ENCODE assay signal across 9 cellular contexts in the genomic region with DNA sequence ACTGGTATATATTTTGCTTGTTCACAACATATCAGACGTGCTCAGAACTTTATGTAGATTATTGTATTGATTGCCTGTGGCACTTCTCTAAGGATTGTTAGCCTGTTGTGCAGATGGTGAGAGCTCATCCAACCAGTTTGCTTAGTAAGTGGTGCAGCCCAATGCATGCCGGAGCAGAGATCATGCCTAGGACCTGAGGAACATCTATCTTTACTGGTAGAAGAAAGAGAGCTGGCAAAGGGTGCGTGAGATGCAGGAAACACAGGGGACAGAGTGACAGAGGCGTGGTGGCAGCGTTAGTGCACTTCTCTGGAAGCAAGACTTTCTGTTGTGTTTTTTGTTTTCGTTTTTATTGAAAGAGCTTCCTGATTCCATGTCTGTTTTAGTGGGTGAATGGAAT. TPM values are rescaled to one million over a fixed set of nuclear protein-coding genes. Genes with fewer than 3 reads are reported as not detected.
DNase-seq lines count a peak whose midpoint lies in the region; ATAC-seq and TF ChIP-seq lines count a peak whose summit lies in the region.
"Had no signal": no experiment of that assay in that cellular context is flagged by ENCODE, and none has a peak within 500 bp of the region (broad histone marks: within the 10 kb centered on the region; RNA-seq: fewer than 3 reads in every experiment).

No MANE protein-coding gene starts in this region.

- no peak overlapping the region for H3K4me3 ChIP-seq in LNCaP clone FGC (ENCODE audit: low read depth, low read length)

- peak overlapping the region; percentile 85 for H3K4me3 Mint-ChIP-seq in activated naive CD8-positive, alpha-beta T cell
- H3K4me3 Mint-ChIP-seq in natural killer cell: peak overlapping the region; percentile 89

- H3K27ac Mint-ChIP-seq in activated naive CD8-positive, alpha-beta T cell: peak overlapping the region; percentile 97
- peak overlapping the region; percentile 77 to 84 for H3K27ac Mint-ChIP-seq in natural killer cell

- peaks cover 6% of the 10 kb centered on the region for H3K36me3 Mint-ChIP-seq in activated naive CD8-positive, alpha-beta T cell
- peaks cover 13% of the 10 kb centered on the region for H3K36me3 Mint-ChIP-seq in natural killer cell

- peak; percentile 21 for DNase-seq in NCI-H146 (lab: John Stamatoyannopoulos, UW)
- DNase-seq in NCI-H146 treated with DMSO at 0.1 percent for 48 hours (lab: John Stamatoyannopoulos, UW; ENCODE audit: unreplicated experiment): no peak
- peak; percentile 44 for DNase-seq in LNCaP clone FGC (ENCODE audit: low read depth)
- no peak for DNase-seq in natural killer cell
- no peak for DNase-seq in NCI-H2196 (lab: John Stamatoyannopoulos, UW; ENCODE audit: unreplicated experiment)
- DNase-seq: GOT3 had no signal

- H3K4me1 Mint-ChIP-seq in activated naive CD8-positive, alpha-beta T cell (ENCODE audit: low read depth): peaks cover 67% of the 10 kb centered on the region
- peaks cover 66 to 79% of the 10 kb centered on the region in 2 donors for H3K4me1 Mint-ChIP-seq in natural killer cell

- no peaks in the 10 kb centered on the region for H3K9me3 Mint-ChIP-seq in activated naive CD8-positive, alpha-beta T cell (ENCODE audit: low read depth)
- H3K9me3 Mint-ChIP-seq in natural killer cell: no peaks in the 10 kb centered on the region

- H3K27me3 Mint-ChIP-seq in activated naive CD8-positive, alpha-beta T cell: no peaks in the 10 kb centered on the region
- no peaks in the 10 kb centered on the region for H3K27me3 Mint-ChIP-seq in natural killer cell (ENCODE audit: low read depth in 2 of 2)

- TF ChIP-seq CTCF in LNCaP clone FGC (IDR thresholded peaks at IDR 0.05; ENCODE audit: control insufficient read depth, extremely low read depth, insufficient read depth) (no peak), natural killer cell (IDR thresholded peaks at IDR 0.05) (no peak)

- ATAC-seq in natural killer cell (peak in 2 of 3 donors; percentile 32 to 46), GM18909 (IDR thresholded peaks at IDR 0.05; ENCODE audit: poor library complexity, unreplicated experiment) (no peak), HG03565 (IDR thresholded peaks at IDR 0.05; ENCODE audit: unreplicated experiment) (no peak)

- intact Hi-C loops in natural killer cell (cut with micrococcal nuclease): no loop called here

RNA-seq across cellular contexts. Expression of a gene that starts 35.9 kb away (rescaled TPM):
- total RNA-seq in natural killer cell: 100 to 1,000 TPM in 1 of 3 donors, 10 to 100 TPM in 2; 66.2 to 104 (median 97.5) TPM

RNA-seq across cellular contexts. Expression of a gene that starts 52.9 kb away (rescaled TPM):
- 1 to 10 TPM in 1 of 3 donors, under 1 TPM in 2; 0.75 to 1.7 (median 0.78) TPM for total RNA-seq in natural killer cell

RNA-seq across cellular contexts. Expression of a gene that starts 57.1 kb away (rescaled TPM):
- 100 to 1,000 TPM; 371 to 470 (median 429) TPM for total RNA-seq in natural killer cell

Comparison
In these comparisons a context has a peak if more than half of its experiments do, and no peak if none do; other contexts are left out.
1. DNase-seq: peak in NCI-H146 (single experiment) and LNCaP clone FGC (single experiment); none in NCI-H146 treated with DMSO at 0.1 percent for 48 hours (single experiment), natural killer cell (single experiment) and NCI-H2196 (single experiment).
2. ATAC-seq: peak in natural killer cell (2 of 3); none in GM18909 (single experiment) and HG03565 (single experiment).